ENCODE assay signal across 8 cellular contexts in genomic region chr10:101839421-101840063, GRCh38. TPM values are rescaled to one million over a fixed set of nuclear protein-coding genes. Genes with fewer than 3 reads are reported as not detected.
DNase-seq lines count a peak whose midpoint lies in the region; ATAC-seq and TF ChIP-seq lines count a peak whose summit lies in the region.

No MANE protein-coding gene starts in this region.

- peak overlapping the region; percentile 82 for H3K27ac Mint-ChIP-seq in activated T-cell treated with anti-CD3 and anti-CD28 coated beads, Interleukin-2, amount 50 U/mL, for 24 hours
- H3K27ac Mint-ChIP-seq in natural killer cell treated with Interleukin-12 subunit alpha and Interleukin-12 subunit beta and Interleukin-15 and Interleukin-18, amount 100 ng/mL, for 72 hours = no peak overlapping the region
- H3K27ac Mint-ChIP-seq in type B pancreatic cell = no peak overlapping the region

- H3K4me3 ChIP-seq in esophagus squamous epithelium = peak overlapping the region; percentile 19 to 60 (median 38)
- no peak overlapping the region for H3K4me3 ChIP-seq in SJCRH30

- H3K4me1 Mint-ChIP-seq in activated T-cell treated with anti-CD3 and anti-CD28 coated beads, Interleukin-2, amount 50 U/mL, for 24 hours (ENCODE audit: low read depth) = peaks cover 63% of the 10 kb centered on the region
- H3K4me1 Mint-ChIP-seq in natural killer cell treated with Interleukin-12 subunit alpha and Interleukin-12 subunit beta and Interleukin-15 and Interleukin-18, amount 100 ng/mL, for 72 hours (ENCODE audit: low read depth in 2 of 2) = peaks cover 37 to 41% of the 10 kb centered on the region in 2 donors
- peaks cover 30% of the 10 kb centered on the region for H3K4me1 Mint-ChIP-seq in type B pancreatic cell (ENCODE audit: unreplicated experiment)

- H3K9me3 Mint-ChIP-seq in activated T-cell treated with anti-CD3 and anti-CD28 coated beads, Interleukin-2, amount 50 U/mL, for 24 hours = no peaks in the 10 kb centered on the region
- H3K9me3 Mint-ChIP-seq in natural killer cell treated with Interleukin-12 subunit alpha and Interleukin-12 subunit beta and Interleukin-15 and Interleukin-18, amount 100 ng/mL, for 72 hours = no peaks in the 10 kb centered on the region
- no peaks in the 10 kb centered on the region for H3K9me3 Mint-ChIP-seq in type B pancreatic cell

- H3K4me1 ChIP-seq in esophagus squamous epithelium (peaks cover 23 to 56% (median 30%) of the 10 kb centered on the region in 3 donors), SJCRH30 (peaks cover 14% of the 10 kb centered on the region; the same call in 1 of the 2 replicates)

- TF ChIP-seq POLR2A in esophagus squamous epithelium (IDR thresholded peaks at IDR 0.05) = no peak

- 30 to 71% methylated on average over 5 to 14 of the region's 36 CpGs for WGBS in esophagus squamous epithelium, 2 donors

- H3K36me3 Mint-ChIP-seq in activated T-cell treated with anti-CD3 and anti-CD28 coated beads, Interleukin-2, amount 50 U/mL, for 24 hours (ENCODE audit: low read depth) = no peaks in the 10 kb centered on the region
- H3K36me3 Mint-ChIP-seq in natural killer cell treated with Interleukin-12 subunit alpha and Interleukin-12 subunit beta and Interleukin-15 and Interleukin-18, amount 100 ng/mL, for 72 hours = no peaks in the 10 kb centered on the region
- H3K36me3 Mint-ChIP-seq in type B pancreatic cell = no peaks in the 10 kb centered on the region

- H3K27me3 Mint-ChIP-seq in activated T-cell treated with anti-CD3 and anti-CD28 coated beads, Interleukin-2, amount 50 U/mL, for 24 hours = peaks cover 21% of the 10 kb centered on the region
- H3K27me3 Mint-ChIP-seq in natural killer cell treated with Interleukin-12 subunit alpha and Interleukin-12 subunit beta and Interleukin-15 and Interleukin-18, amount 100 ng/mL, for 72 hours = peaks cover 6 to 12% of the 10 kb centered on the region in 2 donors
- H3K27me3 Mint-ChIP-seq in type B pancreatic cell = peaks cover 51% of the 10 kb centered on the region

- ATAC-seq in natural killer cell treated with Interleukin-12 subunit alpha and Interleukin-12 subunit beta and Interleukin-15 and Interleukin-18, amount 100 ng/mL, for 72 hours = peak; percentile 83 to 87

- H3K9me3 ChIP-seq in esophagus squamous epithelium (no peaks in the 10 kb centered on the region), SJCRH30 (replicated peaks) (no peaks in the 10 kb centered on the region)

- intact Hi-C loops in esophagus squamous epithelium (cut with DNase I) = loop anchor here (10.0 kb wide), 1 partner anchor 175 kb away; no protein-coding TSS in a partner anchor

- TF ChIP-seq CTCF in esophagus squamous epithelium (IDR thresholded peaks at IDR 0.05) (no peak), type B pancreatic cell (conservative IDR thresholded peaks at IDR 0.05) (no peak)

- peak; percentile 62 for DNase-seq in EL
- DNase-seq in NCI-H1105 (lab: John Stamatoyannopoulos, UW) = peak; percentile 27
- peak; percentile 77 for DNase-seq in activated T-cell treated with anti-CD3 and anti-CD28 coated beads, Interleukin-2, amount 50 U/mL, for 24 hours
- DNase-seq in esophagus squamous epithelium (lab: John Stamatoyannopoulos, UW) = no peak
- DNase-seq in natural killer cell treated with Interleukin-12 subunit alpha and Interleukin-12 subunit beta and Interleukin-15 and Interleukin-18, amount 100 ng/mL, for 72 hours (ENCODE audit: low spot score) = peak; percentile 84
- DNase-seq in type B pancreatic cell (ENCODE audit: extremely low spot score, unreplicated experiment) = no peak
- no peak for DNase-seq in SJCRH30
- no peak for DNase-seq in COR-L47 (lab: John Stamatoyannopoulos, UW)

- H3K36me3 ChIP-seq in esophagus squamous epithelium (no peaks in the 10 kb centered on the region), SJCRH30 (no peaks in the 10 kb centered on the region)

- H3K27me3 ChIP-seq in esophagus squamous epithelium (no peaks in the 10 kb centered on the region), SJCRH30 (no peaks in the 10 kb centered on the region)

- peak overlapping the region; percentile 71 for H3K4me3 Mint-ChIP-seq in activated T-cell treated with anti-CD3 and anti-CD28 coated beads, Interleukin-2, amount 50 U/mL, for 24 hours
- peak overlapping the region; percentile 90 for H3K4me3 Mint-ChIP-seq in natural killer cell treated with Interleukin-12 subunit alpha and Interleukin-12 subunit beta and Interleukin-15 and Interleukin-18, amount 100 ng/mL, for 72 hours
- H3K4me3 Mint-ChIP-seq in type B pancreatic cell = peak overlapping the region; percentile 81

- H3K27ac ChIP-seq in esophagus squamous epithelium (no peak overlapping the region), SJCRH30 (no peak overlapping the region)

RNA-seq across cellular contexts. Expression of gene KCNIP2, which starts 4.1 kb away (rescaled TPM):
- total RNA-seq in esophagus squamous epithelium (1 to 10 TPM in 2 of 4 donors, not detected in 2; 1.2 to 1.5 TPM), type B pancreatic cell (ENCODE audit: low replicate concordance) (1.4 and 4.9 TPM in 2 replicates)
- total RNA-seq in natural killer cell treated with Interleukin-12 subunit alpha and Interleukin-12 subunit beta and Interleukin-15 and Interleukin-18, amount 100 ng/mL, for 72 hours = 1 to 10 TPM; 2.2 to 6.8 TPM
- 0.81 and 1.1 TPM in 2 replicates for total RNA-seq in SJCRH30 (2014; rRNA removed; shearing (Covaris generic))

RNA-seq across cellular contexts. Expression of gene OGA, which starts 21.3 kb away (rescaled TPM):
- total RNA-seq in esophagus squamous epithelium (100 to 1,000 TPM in 1 of 4 donors, 10 to 100 TPM in 3; 44.2 to 121 (median 60.7) TPM), type B pancreatic cell (ENCODE audit: low replicate concordance) (99.5 and 99.6 TPM in 2 replicates)
- total RNA-seq in natural killer cell treated with Interleukin-12 subunit alpha and Interleukin-12 subunit beta and Interleukin-15 and Interleukin-18, amount 100 ng/mL, for 72 hours = 100 to 1,000 TPM; 174 to 237 TPM
- total RNA-seq in SJCRH30 (2014; rRNA removed; shearing (Covaris generic)) = 110 and 132 TPM in 2 replicates

RNA-seq across cellular contexts. Expression of gene NPM3, which starts 56.3 kb away (rescaled TPM):
- 10 to 100 TPM; 36.7 to 91.3 (median 52.2) TPM for total RNA-seq in esophagus squamous epithelium
- total RNA-seq in natural killer cell treated with Interleukin-12 subunit alpha and Interleukin-12 subunit beta and Interleukin-15 and Interleukin-18, amount 100 ng/mL, for 72 hours = 100 to 1,000 TPM in 1 of 2 donors, 10 to 100 TPM in 1; 52.5 to 157 TPM
- total RNA-seq in type B pancreatic cell (ENCODE audit: low replicate concordance) = 47.2 and 63.6 TPM in 2 replicates
- total RNA-seq in SJCRH30 (2014; rRNA removed; shearing (Covaris generic)) = 238 and 287 TPM in 2 replicates

Comparison
In these comparisons a context has a peak if more than half of its experiments do, and no peak if none do; other contexts are left out.
1. DNase-seq: peak in EL (single experiment), NCI-H1105 (single experiment), activated T-cell treated with anti-CD3 and anti-CD28 coated beads, Interleukin-2, amount 50 U/mL, for 24 hours (single experiment) and natural killer cell treated with Interleukin-12 subunit alpha and Interleukin-12 subunit beta and Interleukin-15 and Interleukin-18, amount 100 ng/mL, for 72 hours (single experiment); none in esophagus squamous epithelium (single experiment), type B pancreatic cell (single experiment), SJCRH30 (0 of 2) and COR-L47 (single experiment).
2. Peak in every context shown above with its lines, with median percentiles within 50 percentile points of each other: H3K4me3 Mint-ChIP-seq.